Comparison of ENCODE assay signal across 20 cellular contexts in the genomic region with DNA sequence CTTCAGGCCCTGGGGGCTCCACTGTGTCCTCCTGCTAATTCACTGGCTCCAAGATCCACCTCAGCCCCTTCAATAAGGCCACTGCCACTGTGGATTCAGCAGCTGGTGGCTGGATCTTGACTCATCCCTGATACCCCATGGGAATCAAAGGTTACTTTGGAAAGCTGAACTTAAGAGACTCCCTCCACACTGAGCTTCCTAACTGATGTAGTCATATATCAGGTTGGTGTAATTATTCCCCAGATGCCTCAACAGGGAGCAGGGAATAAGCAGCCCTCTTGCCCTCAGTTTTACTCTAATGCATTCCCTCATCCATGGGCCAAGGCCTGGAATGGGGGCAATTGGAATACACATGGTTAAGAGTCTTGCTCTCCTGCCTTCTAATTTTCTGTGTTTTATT.
DNase-seq lines count a peak whose midpoint lies in the region; ATAC-seq, FAIRE-seq and TF ChIP-seq lines count a peak whose summit lies in the region.
"Had no signal": no experiment of that assay in that cellular context is flagged by ENCODE, and none has a peak within 500 bp of the region (broad histone marks: within the 10 kb centered on the region; RNA-seq: fewer than 3 reads in every experiment).

No MANE protein-coding gene starts in this region.

- H3K4me3 Mint-ChIP-seq in astrocyte (ENCODE audit: unreplicated experiment): no peak overlapping the region
- H3K4me3 Mint-ChIP-seq: activated naive CD8-positive, alpha-beta T cell treated with anti-CD3 and anti-CD28 coated beads, Interleukin-2, amount 50 U/mL, for 24 hours; activated T-cell treated with anti-CD3 and anti-CD28 coated beads, Interleukin-2, amount 50 U/mL, for 72 hours; endodermal cell; stimulated activated naive CD8-positive, alpha-beta T cell treated with anti-CD3 and anti-CD28 coated beads, Interleukin-15, Interleukin-2, amounts not matched to agents 100 ng/mL and 50 ng/mL, for 24 hours had no signal

- H3K9me2 ChIP-seq in GM23248 (ENCODE audit: insufficient read depth): 0 out of 2 replicates have a peak, but pooled peaks cover 3% of the 10 kb centered on the region

- H3K9ac ChIP-seq in GM23248: no peak overlapping the region
- no peak overlapping the region for H3K9ac ChIP-seq in astrocyte (ENCODE audit: low read length)

- no peak overlapping the region for H3K27ac Mint-ChIP-seq in astrocyte (ENCODE audit: unreplicated experiment)
- H3K27ac Mint-ChIP-seq: activated naive CD8-positive, alpha-beta T cell treated with anti-CD3 and anti-CD28 coated beads, Interleukin-2, amount 50 U/mL, for 24 hours; activated T-cell treated with anti-CD3 and anti-CD28 coated beads, Interleukin-2, amount 50 U/mL, for 72 hours; endodermal cell; stimulated activated naive CD8-positive, alpha-beta T cell treated with anti-CD3 and anti-CD28 coated beads, Interleukin-15, Interleukin-2, amounts not matched to agents 100 ng/mL and 50 ng/mL, for 24 hours had no signal

- H3K27me3 Mint-ChIP-seq in astrocyte (ENCODE audit: low read depth, unreplicated experiment): no peaks in the 10 kb centered on the region

- no peak for ATAC-seq in mucosa of descending colon
- ATAC-seq in GM19023 (IDR thresholded peaks at IDR 0.05; ENCODE audit: unreplicated experiment): no peak
- no peak for ATAC-seq in HG03097 (IDR thresholded peaks at IDR 0.05; ENCODE audit: low FRiP score, unreplicated experiment)
- ATAC-seq: activated naive CD8-positive, alpha-beta T cell treated with anti-CD3 and anti-CD28 coated beads, Interleukin-2, amount 50 U/mL, for 24 hours; activated T-cell treated with anti-CD3 and anti-CD28 coated beads, Interleukin-2, amount 50 U/mL, for 72 hours had no signal

- H3K4me1 Mint-ChIP-seq in astrocyte (ENCODE audit: low read depth, unreplicated experiment): peaks cover 15% of the 10 kb centered on the region

- in situ Hi-C loops in GM23248 (cut with MboI): loop anchor here (10.0 kb wide), 2 partner anchors 381 to 591 kb away; a partner anchor contains a TSS

- no peaks in the 10 kb centered on the region for H3K9me3 Mint-ChIP-seq in astrocyte (ENCODE audit: unreplicated experiment)
- H3K9me3 Mint-ChIP-seq: activated naive CD8-positive, alpha-beta T cell treated with anti-CD3 and anti-CD28 coated beads, Interleukin-2, amount 50 U/mL, for 24 hours; activated T-cell treated with anti-CD3 and anti-CD28 coated beads, Interleukin-2, amount 50 U/mL, for 72 hours; endodermal cell; stimulated activated naive CD8-positive, alpha-beta T cell treated with anti-CD3 and anti-CD28 coated beads, Interleukin-15, Interleukin-2, amounts not matched to agents 100 ng/mL and 50 ng/mL, for 24 hours had no signal

- H3K36me3 Mint-ChIP-seq in astrocyte (ENCODE audit: low read depth, unreplicated experiment): peaks cover 2% of the 10 kb centered on the region

- H3K79me2 ChIP-seq in GM23248 (ENCODE audit: insufficient read depth) (no peaks in the 10 kb centered on the region), astrocyte (ENCODE audit: insufficient read depth, low read length) (no peaks in the 10 kb centered on the region)

- TF ChIP-seq CTCF in astrocyte (IDR thresholded peaks at IDR 0.05; ENCODE audit: insufficient read depth, low read depth, low read length) (no peak), mucosa of descending colon (IDR thresholded peaks at IDR 0.05) (no peak)

- H3K4me3 ChIP-seq in GM23248: no peak overlapping the region
- H3K4me3 ChIP-seq in astrocyte (ENCODE audit: insufficient read depth, low read depth, low read length): no peak overlapping the region
- no peak overlapping the region for H3K4me3 ChIP-seq in mucosa of descending colon
- H3K4me3 ChIP-seq: HAP-1 had no signal

- H3K27ac ChIP-seq in GM23248 (no peak overlapping the region), astrocyte (ENCODE audit: low read depth, low read length) (no peak overlapping the region)

- intact Hi-C loops in mucosa of descending colon (cut with DNase I, micrococcal nuclease): no loop called here

- H3K27me3 ChIP-seq in GM23248 (replicated peaks; ENCODE audit: insufficient read depth): no peaks in the 10 kb centered on the region
- no peaks in the 10 kb centered on the region for H3K27me3 ChIP-seq in astrocyte (ENCODE audit: insufficient read depth, low read length)

- H3K9me3 ChIP-seq in GM23248 (ENCODE audit: low read depth): no peaks in the 10 kb centered on the region
- no peaks in the 10 kb centered on the region for H3K9me3 ChIP-seq in astrocyte (ENCODE audit: insufficient read depth, low read depth, low read length)
- no peaks in the 10 kb centered on the region for H3K9me3 ChIP-seq in mucosa of descending colon
- H3K9me3 ChIP-seq: HAP-1 had no signal

- H3K4me2 ChIP-seq in GM23248 (ENCODE audit: unreplicated experiment): no peak overlapping the region
- H3K4me2 ChIP-seq in astrocyte (ENCODE audit: low read length): no peak overlapping the region

- FAIRE-seq in astrocyte (lab: Jason Lieb, UNC): no peak
- FAIRE-seq: urothelium cell line had no signal

- peaks cover 50% of the 10 kb centered on the region for H3K4me1 ChIP-seq in GM23248 (ENCODE audit: insufficient read depth)
- peaks cover 8% of the 10 kb centered on the region for H3K4me1 ChIP-seq in astrocyte (ENCODE audit: insufficient read depth, low read length)
- H3K4me1 ChIP-seq in mucosa of descending colon (ENCODE audit: low read depth): peaks cover 11% of the 10 kb centered on the region
- H3K4me1 ChIP-seq: HAP-1 had no signal

- no peak overlapping the region for H2AFZ ChIP-seq in GM23248
- H2AFZ ChIP-seq in astrocyte (ENCODE audit: low read depth, low read length): no peak overlapping the region

- no peaks in the 10 kb centered on the region for H3K36me3 ChIP-seq in GM23248 (ENCODE audit: low read depth)
- H3K36me3 ChIP-seq in astrocyte (ENCODE audit: insufficient read depth, low read length): no peaks in the 10 kb centered on the region
- H3K36me3 ChIP-seq in mucosa of descending colon (ENCODE audit: low read depth): no peaks in the 10 kb centered on the region
- H3K36me3 ChIP-seq: HAP-1 had no signal

- H4K20me1 ChIP-seq in GM23248 (ENCODE audit: insufficient read depth) (no peaks in the 10 kb centered on the region), astrocyte (ENCODE audit: insufficient read depth, low read length) (no peaks in the 10 kb centered on the region)

- DNase-seq in A172 (ENCODE audit: low spot score) (peak; percentile 51), GM23248 (peak; percentile 69), astrocyte (ENCODE audit: low read depth) (peak; percentile 44), hepatic stellate cell (ENCODE audit: low spot score) (peak; percentile 63), Kasumi-1 (lab: John Stamatoyannopoulos, UW) (no peak), mucosa of descending colon (no peak)
- DNase-seq: activated CD4-positive, alpha-beta T cell treated with anti-CD3 and anti-CD28 coated beads, Interleukin-2, amount 50 U/mL, for 48 hours; activated naive CD8-positive, alpha-beta T cell treated with anti-CD3 and anti-CD28 coated beads, Interleukin-2, amount 50 U/mL, for 24 hours; activated T-cell treated with anti-CD3 and anti-CD28 coated beads, Interleukin-2, amount 50 U/mL, for 72 hours; cerebellar nuclear complex; endodermal cell; GDM1; KBM-7; NCI-H1417 treated with DMSO at 0.1 percent for 48 hours; stimulated activated CD4-positive, alpha-beta T cell treated with anti-CD3 and anti-CD28 coated beads, Interleukin-12 subunit alpha, Interleukin-12 subunit beta, amount 100 ng/mL, for 4 hours had no signal

- H3F3A ChIP-seq in GM23248 (ENCODE audit: insufficient read depth): peaks cover 31% of the 10 kb centered on the region

Comparison
In these comparisons a context has a peak if more than half of its experiments do, and no peak if none do; other contexts are left out.
1. DNase-seq: peak in A172 (single experiment), GM23248 (single experiment), astrocyte (single experiment) and hepatic stellate cell (single experiment); none in Kasumi-1 (0 of 2) and mucosa of descending colon (0 of 3).